23 cellular contexts compared by ENCODE assay signal in the genomic region with DNA sequence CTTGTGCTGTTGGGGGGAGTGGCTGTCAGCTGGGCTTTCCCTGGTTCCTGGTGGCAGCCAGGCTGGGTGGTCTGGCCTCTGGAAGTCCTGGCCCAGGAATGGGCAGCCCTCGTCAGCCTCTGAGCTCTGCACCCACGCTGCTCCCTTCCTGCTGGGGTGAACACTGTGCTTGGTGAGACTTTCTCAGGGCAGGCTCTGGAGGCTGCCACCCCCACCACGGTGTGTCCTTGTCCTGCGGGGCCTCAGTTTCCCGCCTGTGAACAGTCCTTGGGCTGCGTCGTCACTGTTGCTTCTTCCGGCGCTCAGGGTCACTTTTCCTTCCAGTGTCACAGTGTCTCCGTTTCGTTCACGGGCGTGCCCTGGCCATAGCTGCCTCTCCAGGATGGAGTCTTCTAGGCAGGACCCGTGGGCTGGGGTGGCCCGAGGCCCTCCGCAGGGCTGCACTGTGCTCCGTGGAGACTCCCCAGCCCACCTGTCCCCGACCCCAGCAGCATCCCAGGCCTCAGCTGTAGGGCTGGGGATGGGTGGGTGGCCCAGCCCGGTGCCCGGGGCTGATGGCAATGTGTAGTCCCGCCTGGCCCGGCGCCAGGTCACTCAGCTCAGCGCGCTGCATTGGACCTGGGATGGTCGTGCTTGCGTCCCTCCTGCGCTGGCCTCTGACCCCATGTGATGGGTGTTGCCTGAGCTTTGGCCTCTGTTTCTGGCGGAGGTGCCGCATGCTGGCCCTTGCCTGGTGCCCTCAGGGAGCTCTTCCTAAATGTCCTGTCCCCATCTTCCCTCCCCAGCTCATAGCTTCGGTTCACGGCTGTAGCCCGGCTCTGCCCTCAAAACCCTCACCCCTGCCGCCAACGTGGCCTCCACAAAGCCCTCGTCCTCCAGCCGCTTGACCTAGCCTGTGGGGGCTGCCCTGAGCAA. TPM values are rescaled to one million over a fixed set of nuclear protein-coding genes. Genes with fewer than 3 reads are reported as not detected.
DNase-seq lines count a peak whose midpoint lies in the region; ATAC-seq and TF ChIP-seq lines count a peak whose summit lies in the region.
"Had no signal": no experiment of that assay in that cellular context is flagged by ENCODE, and none has a peak within 500 bp of the region (broad histone marks: within the 10 kb centered on the region; RNA-seq: fewer than 3 reads in every experiment).

No MANE protein-coding gene starts in this region.

- 72 to 78% (median 77%) methylated on average over 34 to 37 of the region's 37 CpGs for WGBS in psoas muscle, 3 donors

- no peak overlapping the region for H3K4me3 Mint-ChIP-seq in activated T-helper 17 cell treated with anti-CD3 and anti-CD28 coated beads, Interleukin-2, amount 50 U/mL, for 72 hours
- H3K4me3 Mint-ChIP-seq: activated CD4-positive, alpha-beta T cell treated with anti-CD3 and anti-CD28 coated beads, Interleukin-2, amount 10 ng/mL, durations not matched to agents 24 days and 14 days; activated naive CD4-positive, alpha-beta T cell treated with anti-CD3 and anti-CD28 coated beads, Interleukin-2, amount 10 ng/mL, durations not matched to agents 7 days and 5 days had no signal

- H3K9me3 Mint-ChIP-seq in activated naive CD4-positive, alpha-beta T cell treated with anti-CD3 and anti-CD28 coated beads, Interleukin-2, amount 50 U/mL, for 72 hours, result no peaks in the 10 kb centered on the region
- H3K9me3 Mint-ChIP-seq in activated T-helper 17 cell treated with anti-CD3 and anti-CD28 coated beads, Interleukin-2, amount 50 U/mL, for 72 hours, result no peaks in the 10 kb centered on the region
- H3K9me3 Mint-ChIP-seq: activated CD4-positive, alpha-beta T cell treated with anti-CD3 and anti-CD28 coated beads, Interleukin-2, amount 10 ng/mL, durations not matched to agents 24 days and 14 days; activated naive CD4-positive, alpha-beta T cell treated with anti-CD3 and anti-CD28 coated beads, Interleukin-2, amount 10 ng/mL, durations not matched to agents 7 days and 5 days had no signal

- no peak overlapping the region for H3K4me3 ChIP-seq in psoas muscle
- H3K4me3 ChIP-seq: body of pancreas, lung, PC-9, uterus had no signal

- intact Hi-C loops in psoas muscle (cut with DNase I), result loop anchor here in 1 of 2 donors (5.0 kb wide), 1 partner anchor 492 kb away; no protein-coding TSS in a partner anchor

- H3K36me3 ChIP-seq in psoas muscle (ENCODE audit: insufficient read depth in 1 of 2, low read depth in 1 of 2), result no peaks in the 10 kb centered on the region
- H3K36me3 ChIP-seq: uterus had no signal

- H3K4me1 Mint-ChIP-seq in activated T-helper 17 cell treated with anti-CD3 and anti-CD28 coated beads, Interleukin-2, amount 50 U/mL, for 72 hours, result no peaks in the 10 kb centered on the region
- H3K4me1 Mint-ChIP-seq: activated CD4-positive, alpha-beta T cell treated with anti-CD3 and anti-CD28 coated beads, Interleukin-2, amount 10 ng/mL, durations not matched to agents 24 days and 14 days; activated naive CD4-positive, alpha-beta T cell treated with anti-CD3 and anti-CD28 coated beads, Interleukin-2, amount 10 ng/mL, durations not matched to agents 7 days and 5 days; CD4-positive, CD25-positive, alpha-beta regulatory T cell had no signal

- H3K27ac ChIP-seq in psoas muscle, result no peak overlapping the region
- H3K27ac ChIP-seq: body of pancreas, PC-9, uterus had no signal

- no peaks in the 10 kb centered on the region for H3K9me3 ChIP-seq in psoas muscle
- H3K9me3 ChIP-seq: body of pancreas, uterus had no signal

- H3K27me3 ChIP-seq in psoas muscle (ENCODE audit: insufficient read depth in 3 of 3, low read length in 2 of 3), result peaks cover 0 to 9% (median 0%) of the 10 kb centered on the region in 3 donors
- H3K27me3 ChIP-seq: body of pancreas, uterus had no signal

- DNase-seq in activated naive CD4-positive, alpha-beta T cell treated with anti-CD3 and anti-CD28 coated beads, Interleukin-2, amount 50 U/mL, for 16 hours, result peak; percentile 7
- no peak for DNase-seq in activated naive CD4-positive, alpha-beta T cell treated with anti-CD3 and anti-CD28 coated beads, Interleukin-2, amount 50 U/mL, for 72 hours (ENCODE audit: low spot score in 2 of 2)
- DNase-seq in islet precursor cell (peak; percentile 50), psoas muscle (peak; percentile 16 to 40), middle frontal gyrus (ENCODE audit: extremely low spot score, low spot score) (no peak), medulla oblongata (ENCODE audit: extremely low spot score) (no peak)
- DNase-seq: activated CD4-positive, alpha-beta T cell treated with anti-CD3 and anti-CD28 coated beads, Interleukin-2, amount 10 ng/mL, durations not matched to agents 24 days and 14 days; activated naive CD4-positive, alpha-beta T cell treated with anti-CD3 and anti-CD28 coated beads, Interleukin-2, amount 10 ng/mL, durations not matched to agents 7 days and 5 days; CD4-positive, CD25-positive, alpha-beta regulatory T cell; DMS153; erythroblast; KG1; NCI-H1092; NCI-H2081; NCI-H526 treated with DMSO at 0.1 percent for 48 hours; PC-9; stimulated activated CD4-positive, alpha-beta T cell treated with anti-CD3 and anti-CD28 coated beads, Interleukin-2, amount 100 ng/mL, for 48 hours; uterus had no signal

- no peak for TF ChIP-seq CTCF in psoas muscle (IDR thresholded peaks at IDR 0.05)

- no peaks in the 10 kb centered on the region for H3K4me1 ChIP-seq in psoas muscle
- H3K4me1 ChIP-seq: uterus had no signal

- H3K27me3 Mint-ChIP-seq in activated T-helper 17 cell treated with anti-CD3 and anti-CD28 coated beads, Interleukin-2, amount 50 U/mL, for 72 hours, result peaks cover 4% of the 10 kb centered on the region

- H3K27ac Mint-ChIP-seq in activated naive CD4-positive, alpha-beta T cell treated with anti-CD3 and anti-CD28 coated beads, Interleukin-2, amount 50 U/mL, for 72 hours, result peak overlapping the region in 1 of 2 donors; percentile 18
- peak overlapping the region; percentile 46 for H3K27ac Mint-ChIP-seq in activated T-helper 17 cell treated with anti-CD3 and anti-CD28 coated beads, Interleukin-2, amount 50 U/mL, for 72 hours
- H3K27ac Mint-ChIP-seq: activated CD4-positive, alpha-beta T cell treated with anti-CD3 and anti-CD28 coated beads, Interleukin-2, amount 10 ng/mL, durations not matched to agents 24 days and 14 days; activated naive CD4-positive, alpha-beta T cell treated with anti-CD3 and anti-CD28 coated beads, Interleukin-2, amount 10 ng/mL, durations not matched to agents 7 days and 5 days had no signal

- no peaks in the 10 kb centered on the region for H3K36me3 Mint-ChIP-seq in activated naive CD4-positive, alpha-beta T cell treated with anti-CD3 and anti-CD28 coated beads, Interleukin-2, amount 50 U/mL, for 72 hours
- H3K36me3 Mint-ChIP-seq in activated T-helper 17 cell treated with anti-CD3 and anti-CD28 coated beads, Interleukin-2, amount 50 U/mL, for 72 hours (ENCODE audit: low read depth), result no peaks in the 10 kb centered on the region
- H3K36me3 Mint-ChIP-seq: activated naive CD4-positive, alpha-beta T cell treated with anti-CD3 and anti-CD28 coated beads, Interleukin-2, amount 10 ng/mL, durations not matched to agents 7 days and 5 days; CD4-positive, CD25-positive, alpha-beta regulatory T cell had no signal

- no peak for ATAC-seq in activated naive CD4-positive, alpha-beta T cell treated with anti-CD3 and anti-CD28 coated beads, Interleukin-2, amount 50 U/mL, for 72 hours
- no peak for ATAC-seq in activated T-helper 17 cell treated with anti-CD3 and anti-CD28 coated beads, Interleukin-2, amount 50 U/mL, for 72 hours (replicated peaks)
- ATAC-seq in psoas muscle (no peak), GM21515 (IDR thresholded peaks at IDR 0.05; ENCODE audit: unreplicated experiment) (no peak)
- ATAC-seq: body of pancreas had no signal

RNA-seq across cellular contexts. Expression of a gene that starts 6.8 kb away (rescaled TPM):
- total RNA-seq in activated naive CD4-positive, alpha-beta T cell treated with anti-CD3 and anti-CD28 coated beads, Interleukin-2, amount 50 U/mL, for 72 hours, result under 1 TPM in 1 of 2 donors, not detected in 1; 0.43 TPM
- 1 to 10 TPM; 1.1 to 1.6 TPM for total RNA-seq in activated T-helper 17 cell treated with anti-CD3 and anti-CD28 coated beads, Interleukin-2, amount 50 U/mL, for 72 hours
- 1 to 10 TPM; 1.8 to 3.2 (median 2.3) TPM for total RNA-seq in psoas muscle
- polyA plus RNA-seq in psoas muscle, result 1 to 10 TPM in 2 of 3 donors, under 1 TPM in 1; 0.99 to 1.6 (median 1.4) TPM
- polyA plus RNA-seq: CD4-positive, CD25-positive, alpha-beta regulatory T cell had no signal

RNA-seq across cellular contexts. Expression of a gene that starts 59.7 kb away (rescaled TPM):
- total RNA-seq in activated naive CD4-positive, alpha-beta T cell treated with anti-CD3 and anti-CD28 coated beads, Interleukin-2, amount 50 U/mL, for 72 hours, result not detected
- not detected for total RNA-seq in activated T-helper 17 cell treated with anti-CD3 and anti-CD28 coated beads, Interleukin-2, amount 50 U/mL, for 72 hours
- under 1 TPM in 3 of 4 donors, not detected in 1; 0.15 to 0.84 (median 0.51) TPM for total RNA-seq in psoas muscle
- under 1 TPM; 0.04 to 0.61 (median 0.06) TPM for polyA plus RNA-seq in psoas muscle
- total RNA-seq: activated CD4-positive, alpha-beta T cell treated with anti-CD3 and anti-CD28 coated beads, Interleukin-2, amount 10 ng/mL, durations not matched to agents 24 days and 14 days; CD4-positive, CD25-positive, alpha-beta regulatory T cell; dermis microvascular lymphatic vessel endothelial cell; PC-9 had no signal
- polyA plus RNA-seq: CD4-positive, CD25-positive, alpha-beta regulatory T cell had no signal

Comparison
In these comparisons a context has a peak if more than half of its experiments do, and no peak if none do; other contexts are left out.
1. DNase-seq: peak in activated naive CD4-positive, alpha-beta T cell treated with anti-CD3 and anti-CD28 coated beads, Interleukin-2, amount 50 U/mL, for 16 hours (single experiment), islet precursor cell (single experiment) and psoas muscle (2 of 2); none in activated naive CD4-positive, alpha-beta T cell treated with anti-CD3 and anti-CD28 coated beads, Interleukin-2, amount 50 U/mL, for 72 hours (0 of 2), middle frontal gyrus (single experiment) and medulla oblongata (single experiment).